ENCODE assay signal across 8 cellular contexts in the genomic region with DNA sequence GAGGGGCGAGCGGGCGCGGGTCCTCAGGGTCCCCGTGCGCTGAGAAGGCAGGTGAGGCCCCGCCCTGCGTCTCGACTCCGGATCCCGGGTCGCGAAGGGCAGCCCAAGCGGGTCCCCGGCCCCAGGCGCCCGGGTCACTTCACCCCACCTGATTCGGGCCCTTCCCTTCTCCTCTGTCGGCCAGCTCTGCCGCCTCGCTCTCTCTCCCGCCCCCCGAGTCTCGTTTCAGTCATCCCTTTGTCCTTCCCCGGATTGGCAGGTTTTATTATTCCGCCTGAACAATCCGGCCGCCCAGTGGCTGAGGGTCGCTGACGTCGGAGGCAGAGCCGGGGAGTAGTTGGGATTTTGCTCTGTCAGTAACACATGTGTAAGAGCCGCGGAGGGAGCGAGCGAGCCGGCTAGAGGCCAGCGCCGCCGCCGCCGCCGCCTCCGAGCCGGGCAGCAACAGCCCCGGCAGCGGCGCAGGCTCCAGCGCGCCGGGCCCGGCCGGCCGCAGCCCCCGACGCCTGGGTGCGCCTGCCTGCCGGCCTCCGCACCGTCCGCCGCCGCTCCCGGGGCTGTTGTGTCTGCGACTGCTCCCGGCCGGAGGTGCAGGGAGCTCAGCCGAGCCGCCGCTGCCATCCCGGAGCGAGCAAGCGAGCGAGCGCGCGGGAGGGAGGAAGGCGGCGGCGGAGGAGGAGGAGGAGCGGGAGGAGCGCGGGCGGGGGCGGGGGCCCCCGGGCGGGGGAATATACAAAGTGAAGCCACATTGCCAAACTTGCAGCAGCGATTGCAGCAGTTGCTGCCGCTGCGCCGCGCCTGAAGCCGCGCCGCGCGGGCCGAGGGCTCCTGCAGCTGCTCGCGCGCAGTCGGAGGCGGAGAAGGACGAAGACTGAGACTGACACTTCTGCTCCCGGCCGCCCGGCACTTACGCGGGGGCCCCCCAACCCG. TPM values are rescaled to one million over a fixed set of nuclear protein-coding genes. Genes with fewer than 3 reads are reported as not detected.
DNase-seq lines count a peak whose midpoint lies in the region; ATAC-seq lines count a peak whose summit lies in the region.

TSS of gene LMO4 (plus strand) at position 760 of the 930 bp plus-strand sequence. CDS start 3,136 bp downstream, outside the sequence.

- in situ Hi-C loops in Caki2 (cut with HindIII; ENCODE audit: low pct_unique_long_range_greater_than_20kb, low sequenced_read_pairs): no loop called here

- H3K4me3 Mint-ChIP-seq in effector memory CD8-positive, alpha-beta T cell: peak within 1 kb of the TSS; percentile 96 to 98
- peak within 1 kb of the TSS; percentile 98 for H3K4me3 Mint-ChIP-seq in memory B cell

- H3K9me3 Mint-ChIP-seq in effector memory CD8-positive, alpha-beta T cell: no peaks in the 10 kb centered on the region
- no peaks in the 10 kb centered on the region for H3K9me3 Mint-ChIP-seq in memory B cell

- peak; percentile 75 for ATAC-seq in GM21390 (IDR thresholded peaks at IDR 0.05; ENCODE audit: unreplicated experiment)
- peak; percentile 75 for ATAC-seq in effector memory CD8-positive, alpha-beta T cell (replicated peaks)
- ATAC-seq in memory B cell (ENCODE audit: low read depth): peak; percentile 74

- peaks cover 0 to 6% of the 10 kb centered on the region in 2 donors for H3K27me3 Mint-ChIP-seq in effector memory CD8-positive, alpha-beta T cell
- H3K27me3 Mint-ChIP-seq in memory B cell: no peaks in the 10 kb centered on the region

- peaks cover 31 to 52% of the 10 kb centered on the region in 2 donors for H3K4me1 Mint-ChIP-seq in effector memory CD8-positive, alpha-beta T cell (ENCODE audit: low read depth in 2 of 2)
- peaks cover 33% of the 10 kb centered on the region for H3K4me1 Mint-ChIP-seq in memory B cell

- DNase-seq in Caki2 (ENCODE audit: low read depth) (peak; percentile 94), HUDEP-2 (lab: John Stamatoyannopoulos, UW; ENCODE audit: unreplicated experiment in 76 of 76) (peak in 74 of 76 experiments; percentile 31 to 93 (median 87)), NOMO-1 treated with dmso at 0.1 percent for 144 hours (lab: John Stamatoyannopoulos, UW; ENCODE audit: unreplicated experiment) (peak; percentile 95), memory B cell (ENCODE audit: low spot score in 2 of 2) (peak; percentile 79 to 84)
- DNase-seq in activated CD8-positive, alpha-beta memory T cell treated with anti-CD3 and anti-CD28 coated beads for 48 hours (ENCODE audit: low read depth in 2 of 3, low spot score in 2 of 3): peak; percentile 50 to 79 (median 75)
- peak; percentile 79 to 83 (median 81) for DNase-seq in effector memory CD8-positive, alpha-beta T cell
- peak; percentile 69 for DNase-seq in stimulated activated CD8-positive, alpha-beta memory T cell treated with anti-CD3 and anti-CD28 coated beads, Interleukin-12 subunit alpha, Interleukin-12 subunit beta, amount 100 ng/mL, for 24 hours (ENCODE audit: extremely low read depth)

- peaks cover 21% of the 10 kb centered on the region for H3K36me3 Mint-ChIP-seq in effector memory CD8-positive, alpha-beta T cell (ENCODE audit: insufficient read depth)
- H3K36me3 Mint-ChIP-seq in memory B cell: peaks cover 2% of the 10 kb centered on the region

- peak within 1 kb of the TSS; percentile 95 to 97 for H3K27ac Mint-ChIP-seq in effector memory CD8-positive, alpha-beta T cell
- peak within 1 kb of the TSS; percentile 88 for H3K27ac Mint-ChIP-seq in memory B cell

RNA-seq across cellular contexts. Expression of gene LMO4, which starts in this region (rescaled TPM):
- total RNA-seq in Caki2 (2014; rRNA removed; shearing (Covaris generic); ENCODE audit: low replicate concordance): 14.8 and 20.5 TPM in 2 replicates

Comparison
In these comparisons a context has a peak if more than half of its experiments do, and no peak if none do; other contexts are left out.
1. Peak in every context shown above with its lines: DNase-seq and ATAC-seq.